Comparison of ENCODE assay signal across 1 cellular context in the genomic region with DNA sequence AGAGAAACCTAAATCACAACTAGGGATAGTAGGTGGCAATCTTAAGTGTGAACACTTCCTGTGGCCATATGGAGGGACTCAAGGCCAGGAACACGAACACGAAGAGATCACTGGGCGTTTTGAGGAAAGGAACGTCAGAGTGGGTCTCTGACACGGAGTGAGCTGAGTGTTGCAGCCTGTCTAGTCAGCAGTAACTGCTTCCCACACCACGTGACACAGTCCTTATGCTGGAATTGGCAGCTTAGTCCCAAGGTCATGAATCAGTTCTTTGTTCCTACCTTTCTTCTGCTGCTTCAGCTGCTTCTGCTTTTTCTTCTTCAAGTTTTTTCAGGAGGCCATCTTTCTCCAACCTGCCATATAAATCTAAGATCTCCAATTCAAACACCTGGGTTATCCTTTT.
TF ChIP-seq lines count a peak whose summit lies in the region.

No MANE protein-coding gene starts in this region.

TF ChIP-seq in SK-N-SH, 30 proteins besides CTCF, POLR2A, EP300 and RAD21 (continued from another document):
- TF ChIP-seq REST (IDR thresholded peaks at IDR 0.05; ENCODE audit: low read depth, low read length) (no peak), NFIC (IDR thresholded peaks at IDR 0.05; ENCODE audit: borderline replicate concordance) (no peak), SIN3A (IDR thresholded peaks at IDR 0.05; ENCODE audit: borderline replicate concordance, low read depth, low read length) (no peak), RFX5 (IDR thresholded peaks at IDR 0.05; ENCODE audit: low read length) (no peak), SMC3 (IDR thresholded peaks at IDR 0.05; ENCODE audit: low read depth, low read length) (no peak), YY1 (IDR thresholded peaks at IDR 0.05; ENCODE audit: low read depth) (no peak)
